In genomic region chr5:160312960-160313734, GRCh38 we compare ENCODE assay signal across 8 cellular contexts. TPM values are rescaled to one million over a fixed set of nuclear protein-coding genes. Genes with fewer than 3 reads are reported as not detected.
DNase-seq lines count a peak whose midpoint lies in the region; ATAC-seq and TF ChIP-seq lines count a peak whose summit lies in the region.

No MANE protein-coding gene starts in this region.

- TF ChIP-seq CTCF in CD8-positive, alpha-beta T cell (IDR thresholded peaks at IDR 0.05): no peak
- TF ChIP-seq CTCF in LNCaP clone FGC (IDR thresholded peaks at IDR 0.05; ENCODE audit: control insufficient read depth, extremely low read depth, insufficient read depth) (no peak), chondrocyte (IDR thresholded peaks at IDR 0.05) (no peak)

- H3K4me3 ChIP-seq in CD8-positive, alpha-beta T cell (ENCODE audit: low read depth, low read length): no peak overlapping the region
- peak overlapping the region; percentile 41 for H3K4me3 ChIP-seq in LNCaP clone FGC (ENCODE audit: low read depth, low read length)
- peak overlapping the region; percentile 91 for H3K4me3 ChIP-seq in neuron (ENCODE audit: low read length)

- no peaks in the 10 kb centered on the region for H3K36me3 ChIP-seq in CD8-positive, alpha-beta T cell (ENCODE audit: insufficient read depth, low read length)
- peaks cover 18% of the 10 kb centered on the region for H3K36me3 ChIP-seq in neuron (ENCODE audit: insufficient read depth, low read length)

- intact Hi-C loops in CD8-positive, alpha-beta T cell (cut with DNase I, micrococcal nuclease): no loop called here

- H3K4me1 ChIP-seq in CD8-positive, alpha-beta T cell (ENCODE audit: insufficient read depth, low read length): no peaks in the 10 kb centered on the region
- peaks cover 12% of the 10 kb centered on the region for H3K4me1 ChIP-seq in neuron (ENCODE audit: insufficient read depth, low read length)

- peak overlapping the region; percentile 69 for H3K4me3 Mint-ChIP-seq in CD8-positive, alpha-beta T cell
- peak overlapping the region; percentile 91 for H3K4me3 Mint-ChIP-seq in chondrocyte (ENCODE audit: unreplicated experiment)

- peak overlapping the region; percentile 97 for H2AFZ ChIP-seq in neuron (ENCODE audit: low read depth, low read length)

- no peak for DNase-seq in CD8-positive, alpha-beta T cell
- DNase-seq in LNCaP clone FGC (ENCODE audit: low read depth) (no peak), chondrocyte (ENCODE audit: low spot score) (no peak), GM19240 (ENCODE audit: insufficient read length, low spot score) (no peak), iPS-NIHi11 (ENCODE audit: low spot score) (no peak), NCI-H774 (lab: John Stamatoyannopoulos, UW) (no peak)
- no peak for DNase-seq in stimulated activated CD4-positive, alpha-beta T cell treated with anti-CD3 and anti-CD28 coated beads, Interleukin-4, amount 100 ng/mL, for 4 hours

- CTCF ChIA-PET in CD8-positive, alpha-beta T cell (lab: Charles Lee): interaction anchor here (1.1 kb wide), 1 partner anchor 291 kb away, joined by 3 read pairs; no protein-coding TSS in a partner anchor

- H3K27ac ChIP-seq in CD8-positive, alpha-beta T cell (ENCODE audit: low read depth, low read length): no peak overlapping the region

- peaks cover 7% of the 10 kb centered on the region for H3K4me1 Mint-ChIP-seq in CD8-positive, alpha-beta T cell (ENCODE audit: low read depth)
- H3K4me1 Mint-ChIP-seq in chondrocyte (ENCODE audit: low read depth): peaks cover 23% of the 10 kb centered on the region

- ATAC-seq in CD8-positive, alpha-beta T cell: no peak

- peaks cover 5% of the 10 kb centered on the region for H3K27me3 ChIP-seq in CD8-positive, alpha-beta T cell (ENCODE audit: insufficient read depth, low read length)
- H3K27me3 ChIP-seq in neuron (ENCODE audit: insufficient read depth, low read length): no peaks in the 10 kb centered on the region

- no peaks in the 10 kb centered on the region for H3K36me3 Mint-ChIP-seq in CD8-positive, alpha-beta T cell
- H3K36me3 Mint-ChIP-seq in chondrocyte (ENCODE audit: low read depth): peaks cover 3% of the 10 kb centered on the region

- H3K9me3 Mint-ChIP-seq in CD8-positive, alpha-beta T cell: no peaks in the 10 kb centered on the region
- no peaks in the 10 kb centered on the region for H3K9me3 Mint-ChIP-seq in chondrocyte (ENCODE audit: low read depth)

- peaks cover 52% of the 10 kb centered on the region for H3K27me3 Mint-ChIP-seq in CD8-positive, alpha-beta T cell (ENCODE audit: low read depth)
- no peaks in the 10 kb centered on the region for H3K27me3 Mint-ChIP-seq in chondrocyte (ENCODE audit: low read depth)

- POLR2A ChIA-PET in CD8-positive, alpha-beta T cell (lab: Charles Lee): no interaction called here

- H3K9me3 ChIP-seq in CD8-positive, alpha-beta T cell (ENCODE audit: low read length): no peaks in the 10 kb centered on the region
- no peaks in the 10 kb centered on the region for H3K9me3 ChIP-seq in neuron (ENCODE audit: low read length)

- no peak overlapping the region for H3K27ac Mint-ChIP-seq in CD8-positive, alpha-beta T cell
- H3K27ac Mint-ChIP-seq in chondrocyte (ENCODE audit: unreplicated experiment): peak overlapping the region; percentile 53

RNA-seq across cellular contexts. Expression of gene CCNJL, which starts 0.8 kb away (rescaled TPM):
- total RNA-seq in CD8-positive, alpha-beta T cell: not detected
- 4.7 to 11.4 TPM (median 10.0 TPM) in 3 replicates for total RNA-seq in chondrocyte

RNA-seq across cellular contexts. Expression of gene C1QTNF2, which starts 57.3 kb away (rescaled TPM):
- total RNA-seq in CD8-positive, alpha-beta T cell: not detected
- 0.34 to 0.62 TPM (median 0.59 TPM) in 3 replicates for total RNA-seq in chondrocyte
